28 cellular contexts compared by ENCODE assay signal in the genomic region with DNA sequence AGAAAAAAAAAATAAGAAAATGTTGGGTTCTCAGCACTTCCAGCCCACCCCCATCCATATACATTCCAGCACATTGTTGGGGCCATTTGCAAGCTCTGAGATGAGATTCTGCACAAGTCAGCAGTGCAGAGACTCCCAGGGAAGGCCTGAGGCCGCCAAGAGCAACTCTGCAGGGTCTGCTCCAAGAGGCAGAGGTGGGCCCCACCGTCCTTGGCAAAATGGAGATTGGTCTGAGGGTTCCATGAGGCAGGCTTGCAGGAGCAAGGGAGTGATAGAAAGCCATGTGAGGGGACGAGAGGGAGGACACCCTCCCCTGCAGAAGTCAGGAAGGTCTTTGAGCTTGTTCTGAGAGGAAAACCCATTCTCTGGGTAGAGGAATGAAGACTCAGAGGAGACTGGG.
"Had no signal": no experiment of that assay in that cellular context is flagged by ENCODE, and none has a peak within 500 bp of the region (broad histone marks: within the 10 kb centered on the region; RNA-seq: fewer than 3 reads in every experiment).

No MANE protein-coding gene starts in this region.

- H3K27me3 ChIP-seq: adrenal gland, SJCRH30 had no signal

- H3K36me3 ChIP-seq: SJCRH30 had no signal

- H3K4me1 ChIP-seq: adrenal gland had no signal

- H3K9ac ChIP-seq: SK-N-SH had no signal

- H3K27me3 Mint-ChIP-seq: activated CD4-positive, alpha-beta memory T cell treated with anti-CD3 and anti-CD28 coated beads, Interleukin-2, amount 10 ng/mL, durations not matched to agents 7 days and 5 days; activated CD4-positive, alpha-beta T cell treated with anti-CD3 and anti-CD28 coated beads, Interleukin-2, amount 10 ng/mL, durations not matched to agents 7 days and 5 days; activated naive CD8-positive, alpha-beta T cell treated with anti-CD3 and anti-CD28 coated beads, Interleukin-2, amount 10 ng/mL, durations not matched to agents 7 days and 5 days had no signal

- H3K9me2 ChIP-seq: SK-N-SH had no signal

- H3K27ac ChIP-seq: adrenal gland, SJCRH30, VCaP had no signal

- H3K9me3 Mint-ChIP-seq: activated CD4-positive, alpha-beta memory T cell treated with anti-CD3 and anti-CD28 coated beads, Interleukin-2, amount 10 ng/mL, durations not matched to agents 7 days and 5 days; activated CD4-positive, alpha-beta T cell treated with anti-CD3 and anti-CD28 coated beads, Interleukin-2, amount 10 ng/mL, durations not matched to agents 7 days and 5 days; activated naive CD8-positive, alpha-beta T cell treated with anti-CD3 and anti-CD28 coated beads, Interleukin-2, amount 10 ng/mL, durations not matched to agents 7 days and 5 days had no signal

- H3K4me2 ChIP-seq: SK-N-SH had no signal

- ATAC-seq: PC-3 had no signal

- H3K4me3 Mint-ChIP-seq: activated CD4-positive, alpha-beta memory T cell treated with anti-CD3 and anti-CD28 coated beads, Interleukin-2, amount 10 ng/mL, durations not matched to agents 7 days and 5 days; activated CD4-positive, alpha-beta T cell treated with anti-CD3 and anti-CD28 coated beads, Interleukin-2, amount 10 ng/mL, durations not matched to agents 7 days and 5 days; activated naive CD8-positive, alpha-beta T cell treated with anti-CD3 and anti-CD28 coated beads, Interleukin-2, amount 10 ng/mL, durations not matched to agents 7 days and 5 days had no signal

- H3K27ac Mint-ChIP-seq: activated CD4-positive, alpha-beta memory T cell treated with anti-CD3 and anti-CD28 coated beads, Interleukin-2, amount 10 ng/mL, durations not matched to agents 7 days and 5 days; activated CD4-positive, alpha-beta T cell treated with anti-CD3 and anti-CD28 coated beads, Interleukin-2, amount 10 ng/mL, durations not matched to agents 7 days and 5 days; activated naive CD8-positive, alpha-beta T cell treated with anti-CD3 and anti-CD28 coated beads, Interleukin-2, amount 10 ng/mL, durations not matched to agents 7 days and 5 days had no signal

- H3K4me1 Mint-ChIP-seq: activated naive CD8-positive, alpha-beta T cell treated with anti-CD3 and anti-CD28 coated beads, Interleukin-2, amount 10 ng/mL, durations not matched to agents 7 days and 5 days had no signal

- H3K4me3 ChIP-seq: adrenal gland, SJCRH30 had no signal

- DNase-seq: activated CD4-positive, alpha-beta memory T cell treated with anti-CD3 and anti-CD28 coated beads, Interleukin-2, amount 10 ng/mL, durations not matched to agents 7 days and 5 days; activated CD4-positive, alpha-beta T cell treated with anti-CD3 and anti-CD28 coated beads, Interleukin-2, amount 10 ng/mL, durations not matched to agents 7 days and 5 days; activated CD4-positive, CD25-positive, alpha-beta regulatory T cell; activated naive CD4-positive, alpha-beta T cell treated with anti-CD3 and anti-CD28 coated beads, Interleukin-2, amount 50 U/mL, for 16 hours; activated naive CD8-positive, alpha-beta T cell treated with anti-CD3 and anti-CD28 coated beads, Interleukin-2, amount 10 ng/mL, durations not matched to agents 7 days and 5 days; activated T-cell treated with anti-CD3 and anti-CD28 coated beads for 4 hours; anterior cingulate cortex; caudate nucleus; IMR-90; Kasumi-1; KBM-7; NCI-H1092 treated with DMSO at 0.1 percent for 48 hours; NCI-H1417 treated with DMSO at 0.1 percent for 48 hours; NCI-H1694; NCI-H2029; NCI-H2107; NCI-H2171 treated with DMSO at 0.1 percent for 48 hours; NCI-H345; NCI-H510A treated with DMSO at 0.1 percent for 48 hours; NCI-H69; NK-92 treated with Interleukin-12 subunit alpha and Interleukin-12 subunit beta, amount 100 ng/mL, for 24 hours; PC-3; Right ventricle myocardium superior; SJCRH30; SK-N-SH; T-helper 1 cell had no signal

- H3K9me3 ChIP-seq: adrenal gland, SJCRH30, SK-N-SH had no signal
